ENCODE assay signal across 29 cellular contexts in genomic region chr9:34419716-34420504, GRCh38. TPM values are rescaled to one million over a fixed set of nuclear protein-coding genes. Genes with fewer than 3 reads are reported as not detected.
A peak's percentile ranks its signal among the peaks of the same experiment; 100 is the strongest.
DNase-seq lines count a peak whose midpoint lies in the region; ATAC-seq, FAIRE-seq and TF ChIP-seq lines count a peak whose summit lies in the region.
"Had no signal": no experiment of that assay in that cellular context is flagged by ENCODE, and none has a peak within 500 bp of the region (broad histone marks: within the 10 kb centered on the region; RNA-seq: fewer than 3 reads in every experiment).

No MANE protein-coding gene starts in this region.

- no CpG with 5 or more reads among the region's 4 CpGs for WGBS in H9 (ENCODE audit: extremely low coverage, insufficient read length, low lambda C conversion rate)
- WGBS in body of pancreas, 2 donors = 76 to 92% methylated on average over 4 of the region's 4 CpGs

- no peak overlapping the region for H4K91ac ChIP-seq in H9 (ENCODE audit: insufficient read length, low read depth, low read length)

- no peak overlapping the region for H3K4ac ChIP-seq in H9 (ENCODE audit: low read depth, low read length)

- FAIRE-seq in endothelial cell of umbilical vein (lab: Jason Lieb, UNC) = peak; percentile 75
- FAIRE-seq: A204.1, GM12878 had no signal

- dilution Hi-C loops in endothelial cell of umbilical vein (cut with MboI; ENCODE audit: extremely low pct_ligation_motif_present, low sequenced_read_pairs) = loop anchor here (25.0 kb wide), 1 partner anchor 92 kb away; the partner anchor contains the start of gene ENHO

- H3K4me2 ChIP-seq in H9 (ENCODE audit: insufficient read depth, insufficient read length, low read length) (no peak overlapping the region), endothelial cell of umbilical vein (ENCODE audit: insufficient read depth, low read length) (no peak overlapping the region)
- H3K4me2 ChIP-seq: BLaER1 treated with 17β-estradiol and CSF1 and Interleukin-3, amounts not matched to agents 10 nM and 100 nM; KMS-11; PC-9 had no signal

- intact Hi-C loops in endothelial cell of umbilical vein (cut with micrococcal nuclease) = no loop called here
- intact Hi-C loops in left colon (cut with DNase I, micrococcal nuclease) = loop anchor here in 1 of 2 donors (10.0 kb wide), 1 partner anchor 175 kb away; no protein-coding TSS in a partner anchor
- intact Hi-C loops in body of pancreas (cut with DNase I) = no loop called here

- H3K4me3 ChIP-seq in BE2C (ENCODE audit: low read depth, low read length) (no peak overlapping the region), endothelial cell of umbilical vein (replicated peaks in 1 of 3; ENCODE audit: insufficient read depth in 1 of 3, low read depth in 1 of 3, low read length in 3 of 3) (no peak overlapping the region), body of pancreas (no peak overlapping the region)
- H3K4me3 ChIP-seq: BLaER1 treated with 17β-estradiol and CSF1 and Interleukin-3, amounts not matched to agents 10 nM and 100 nM; GM12878; PC-9 had no signal

- H2BK12ac ChIP-seq in H9 (ENCODE audit: insufficient read length, low read depth, low read length) = no peak overlapping the region

- H3K27ac ChIP-seq in H9 (ENCODE audit: insufficient read length, low read depth, low read length) = no peak overlapping the region
- H3K27ac ChIP-seq in endothelial cell of umbilical vein (ENCODE audit: insufficient read depth, low read depth, low read length) = no peak overlapping the region
- H3K27ac ChIP-seq in body of pancreas = no peak overlapping the region
- H3K27ac ChIP-seq: BLaER1 treated with 17β-estradiol and CSF1 and Interleukin-3, amounts not matched to agents 10 nM and 100 nM; HL-60; KMS-11; PC-9 had no signal

- no peaks in the 10 kb centered on the region for H3K9me3 Mint-ChIP-seq in H9
- H3K9me3 Mint-ChIP-seq: CD4-positive, alpha-beta T cell; IgD-negative memory B cell; T-cell had no signal

- no peak overlapping the region for H3K9ac ChIP-seq in H9 (ENCODE audit: extremely low read depth, insufficient read length, low read length)
- H3K9ac ChIP-seq in endothelial cell of umbilical vein (replicated peaks; ENCODE audit: extremely low read depth, insufficient read depth, low read length) = no peak overlapping the region
- H3K9ac ChIP-seq: BLaER1 treated with 17β-estradiol and CSF1 and Interleukin-3, amounts not matched to agents 10 nM and 100 nM; KMS-11 had no signal

- CTCF ChIA-PET in endothelial cell of umbilical vein (lab: Charles Lee) = interaction anchor here (0.5 to 3.6 kb wide), 7 partner anchors 11 to 184 kb away, joined by 3 to 33 read pairs (median 4); no protein-coding TSS in a partner anchor

- H3K23me2 ChIP-seq in H9 (ENCODE audit: insufficient read length, low read depth, low read length, poor library complexity, severe bottlenecking) = no peaks in the 10 kb centered on the region

- no peaks in the 10 kb centered on the region for H3K36me3 Mint-ChIP-seq in H9 (ENCODE audit: insufficient read depth in 1 of 3, low read depth in 3 of 3)

- no TSS peak for BruUV-seq in endothelial cell of umbilical vein (replicated peaks; lab: Mats Ljungman, UMichigan)

- H3K4me3 Mint-ChIP-seq in H9 = no peak overlapping the region; a peak in 1 of 5 replicates
- H3K4me3 Mint-ChIP-seq: CD4-positive, alpha-beta T cell; IgD-negative memory B cell; T-cell had no signal

- H2BK5ac ChIP-seq in H9 (ENCODE audit: insufficient read length, low read length) = no peak overlapping the region

- H3K27me3 ChIP-seq in BE2C (no peaks in the 10 kb centered on the region), H9 (ENCODE audit: insufficient read depth, low read length) (no peaks in the 10 kb centered on the region), endothelial cell of umbilical vein (ENCODE audit: control insufficient read depth in 2 of 2, insufficient read depth in 2 of 2, low read length in 2 of 2) (no peaks in the 10 kb centered on the region), body of pancreas (no peaks in the 10 kb centered on the region)
- H3K27me3 ChIP-seq: BLaER1 treated with 17β-estradiol and CSF1 and Interleukin-3, amounts not matched to agents 10 nM and 100 nM had no signal

- no peaks in the 10 kb centered on the region for H3K9me1 ChIP-seq in endothelial cell of umbilical vein (replicated peaks; ENCODE audit: control insufficient read depth, extremely low read depth, insufficient read depth, low read length)

- DNase-seq in BE2C (peak; percentile 34), H9 (no peak), SK-MEL-5 (ENCODE audit: low read depth, low spot score) (peak; percentile 13), endothelial cell of umbilical vein (ENCODE audit: low read depth, low spot score) (peak; percentile 22), left colon (no peak), body of pancreas (no peak), T-helper 1 cell (no peak)
- DNase-seq: CD4-positive, alpha-beta T cell; COR-L47; DMS53; EL; GDM1; NCI-H1048; NCI-H1417; NCI-H1694 treated with DMSO at 0.1 percent for 48 hours; NCI-H2081 treated with DMSO at 0.1 percent for 48 hours; NCI-H524; NCI-H774; PC-9; RPMI8226; SHP77; T-cell had no signal

- no peak overlapping the region for H3K14ac ChIP-seq in H9 (ENCODE audit: insufficient read depth, low read length)

- H3K9me3 ChIP-seq in BE2C = no peaks in the 10 kb centered on the region
- H3K9me3 ChIP-seq in H9 (ENCODE audit: control insufficient read depth, low read depth, low read length) = no peaks in the 10 kb centered on the region
- no peaks in the 10 kb centered on the region for H3K9me3 ChIP-seq in endothelial cell of umbilical vein (replicated peaks; ENCODE audit: control insufficient read depth, insufficient read depth, low read length)
- H3K9me3 ChIP-seq in body of pancreas = no peaks in the 10 kb centered on the region
- H3K9me3 ChIP-seq: BLaER1 treated with 17β-estradiol and CSF1 and Interleukin-3, amounts not matched to agents 10 nM and 100 nM had no signal

- no peaks in the 10 kb centered on the region for H3K79me1 ChIP-seq in H9 (ENCODE audit: insufficient read depth, low read depth, low read length, poor library complexity, severe bottlenecking)

- no peak overlapping the region for H3K23ac ChIP-seq in H9 (ENCODE audit: insufficient read length, low read depth, low read length)

- ATAC-seq in left colon (no peak), body of pancreas (no peak)
- ATAC-seq: GM12878, T-cell had no signal

- no peak overlapping the region for H2BK20ac ChIP-seq in H9 (ENCODE audit: low read depth, low read length, poor library complexity, severe bottlenecking)

- H3K56ac ChIP-seq in H9 (ENCODE audit: insufficient read length, low read depth, low read length) = no peak overlapping the region

- peaks cover 7% of the 10 kb centered on the region for H3K27me3 Mint-ChIP-seq in H9 (ENCODE audit: low read depth)
- H3K27me3 Mint-ChIP-seq: CD4-positive, alpha-beta T cell; IgD-negative memory B cell; T-cell had no signal

- H3K79me2 ChIP-seq in H9 (ENCODE audit: insufficient read depth, low read length) (no peaks in the 10 kb centered on the region), endothelial cell of umbilical vein (ENCODE audit: control insufficient read depth, insufficient read depth, low read length) (no peaks in the 10 kb centered on the region)

- H3K36me3 ChIP-seq in BE2C (peaks cover 16% of the 10 kb centered on the region), endothelial cell of umbilical vein (ENCODE audit: control insufficient read depth in 2 of 2, extremely low read depth in 1 of 2, insufficient read depth in 2 of 2, low read length in 2 of 2) (no peaks in the 10 kb centered on the region), body of pancreas (replicated peaks in 1 of 2; ENCODE audit: insufficient read depth in 1 of 2, low read depth in 2 of 2) (no peaks in the 10 kb centered on the region)

- no peak overlapping the region for H2BK120ac ChIP-seq in H9 (ENCODE audit: low read depth, low read length, poor library complexity, severe bottlenecking)

- H2AFZ ChIP-seq in H9 (ENCODE audit: low read length) = no peak overlapping the region
- H2AFZ ChIP-seq in endothelial cell of umbilical vein (ENCODE audit: low read depth, low read length) = no peak overlapping the region
- H2AFZ ChIP-seq: PC-9 had no signal

- H4K20me1 ChIP-seq in H9 (ENCODE audit: control insufficient read depth, insufficient read depth, insufficient read length) (no peaks in the 10 kb centered on the region), endothelial cell of umbilical vein (replicated peaks; ENCODE audit: control insufficient read depth, extremely low read depth, insufficient read depth, low read length) (no peaks in the 10 kb centered on the region)

- no peak overlapping the region for H3K18ac ChIP-seq in H9 (ENCODE audit: insufficient read length, low read depth, low read length)

- no peak overlapping the region for H2AK5ac ChIP-seq in H9 (ENCODE audit: insufficient read length, low read length)

- TF ChIP-seq POLR2A in endothelial cell of umbilical vein (IDR thresholded peaks at IDR 0.05; ENCODE audit: low read depth, low read length) (no peak), body of pancreas (IDR thresholded peaks at IDR 0.05) (no peak)

- POLR2A ChIA-PET in endothelial cell of umbilical vein (lab: Charles Lee) = no interaction called here

- H3K4me1 Mint-ChIP-seq in H9 = peaks cover 20 to 24% of the 10 kb centered on the region in 2 experiments
- H3K4me1 Mint-ChIP-seq: T-cell had no signal

- no peak overlapping the region for H4K8ac ChIP-seq in H9 (replicated peaks; ENCODE audit: insufficient read length, low read depth, low read length)

- no peak for TF ChIP-seq CTCF in BE2C (IDR thresholded peaks at IDR 0.05; ENCODE audit: low read depth, low read length)
- TF ChIP-seq CTCF in H9 (conservative IDR thresholded peaks at IDR 0.05) = no peak
- no peak for TF ChIP-seq CTCF in endothelial cell of umbilical vein (IDR thresholded peaks at IDR 0.05; ENCODE audit: extremely low read depth in 1 of 2, insufficient read depth in 1 of 2, low read depth in 1 of 2, low read length in 2 of 2)
- no peak for TF ChIP-seq CTCF in body of pancreas (IDR thresholded peaks at IDR 0.05)

- H2BK15ac ChIP-seq in H9 (ENCODE audit: low read depth, low read length) = no peak overlapping the region

- H3K4me1 ChIP-seq in BE2C (peaks cover 36% of the 10 kb centered on the region), H9 (ENCODE audit: insufficient read depth, low read length) (peaks cover 11% of the 10 kb centered on the region), endothelial cell of umbilical vein (ENCODE audit: control insufficient read depth, extremely low read depth, insufficient read depth, low read length) (peaks cover 11% of the 10 kb centered on the region), body of pancreas (no peaks in the 10 kb centered on the region)

- peak overlapping the region in 2 of 3 experiments; percentile 1 to 7; a peak in 2 of 7 replicates for H3K27ac Mint-ChIP-seq in H9
- H3K27ac Mint-ChIP-seq: CD4-positive, alpha-beta T cell; T-cell had no signal

- in situ Hi-C loops in SK-MEL-5 (cut with HindIII; ENCODE audit: low pct_unique_long_range_greater_than_20kb, low sequenced_read_pairs) = no loop called here

- H3T11ph ChIP-seq in H9 (ENCODE audit: low read length) = no peak overlapping the region

- H4K5ac ChIP-seq in H9 (ENCODE audit: insufficient read length, low read depth, low read length) = no peak overlapping the region

RNA-seq across cellular contexts. Expression of gene FAM219A, which starts 38.5 kb away (rescaled TPM):
- polyA plus RNA-seq in BE2C (2012; ENCODE audit: insufficient read depth, insufficient read length, low read depth) = 14.5 TPM
- total RNA-seq in H9 (2021) (16.7 and 17.5 TPM in 2 replicates), endothelial cell of umbilical vein (35.7 and 39.5 TPM in 2 replicates), left colon (1 to 10 TPM; 6.8 to 7.2 TPM), body of pancreas (1 to 10 TPM; 6.5 to 6.6 TPM)
- 7.4 and 8.2 TPM in 2 replicates for total RNA-seq in SK-MEL-5 (2014; rRNA removed; shearing (Covaris generic))
- polyA plus RNA-seq in SK-MEL-5 (2015; cell fraction: cytosol; rRNA removed) = 21.0 and 22.6 TPM in 2 replicates
- polyA plus RNA-seq in SK-MEL-5 (2015; cell fraction: nucleus; rRNA removed) = 30.2 and 32.8 TPM in 2 replicates
- 18.1 and 20.0 TPM in 2 replicates for polyA plus RNA-seq in endothelial cell of umbilical vein
- 17.5 and 17.8 TPM in 2 replicates for polyA plus RNA-seq in endothelial cell of umbilical vein (2011; cell fraction: cytosol; rRNA removed)
- 39.3 and 45.0 TPM in 2 replicates for polyA plus RNA-seq in endothelial cell of umbilical vein (2011; cell fraction: nucleus; rRNA removed)
- polyA plus RNA-seq in endothelial cell of umbilical vein (2012) = 27.7 and 28.1 TPM in 2 replicates
- polyA minus RNA-seq in endothelial cell of umbilical vein = 18.5 and 19.2 TPM in 2 replicates
- polyA minus RNA-seq in endothelial cell of umbilical vein (2011; cell fraction: cytosol; rRNA and poly(A)+ RNA removed) = 2.0 TPM
- 10.0 and 11.0 TPM in 2 replicates for polyA minus RNA-seq in endothelial cell of umbilical vein (2011; cell fraction: nucleus; rRNA and poly(A)+ RNA removed)

RNA-seq across cellular contexts. Expression of gene DNAI1, which starts 38.7 kb away (rescaled TPM):
- polyA plus RNA-seq in BE2C (2012; ENCODE audit: insufficient read depth, insufficient read length, low read depth) = not detected
- total RNA-seq in H9 (2021) = 0.22 and 0.83 TPM in 2 replicates
- total RNA-seq in SK-MEL-5 (2014; rRNA removed; shearing (Covaris generic)) = 0.45 and 0.77 TPM in 2 replicates
- 0.11 and 0.49 TPM in 2 replicates for polyA plus RNA-seq in SK-MEL-5 (2015; cell fraction: cytosol; rRNA removed)
- 4.9 and 5.0 TPM in 2 replicates for polyA plus RNA-seq in SK-MEL-5 (2015; cell fraction: nucleus; rRNA removed)
- not detected in 2 replicates for total RNA-seq in endothelial cell of umbilical vein
- polyA plus RNA-seq in endothelial cell of umbilical vein = not detected in 2 replicates
- not detected in 2 replicates for polyA plus RNA-seq in endothelial cell of umbilical vein (2011; cell fraction: cytosol; rRNA removed)
- not detected in 2 replicates for polyA plus RNA-seq in endothelial cell of umbilical vein (2011; cell fraction: nucleus; rRNA removed)
- polyA plus RNA-seq in endothelial cell of umbilical vein (2012) = not detected in 2 replicates
- not detected in 2 replicates for polyA minus RNA-seq in endothelial cell of umbilical vein
- not detected for polyA minus RNA-seq in endothelial cell of umbilical vein (2011; cell fraction: cytosol; rRNA and poly(A)+ RNA removed)
- not detected in 2 replicates for polyA minus RNA-seq in endothelial cell of umbilical vein (2011; cell fraction: nucleus; rRNA and poly(A)+ RNA removed)
- total RNA-seq in left colon = not detected
- 1 to 10 TPM in 1 of 2 donors, under 1 TPM in 1; 0.99 to 2.1 TPM for total RNA-seq in body of pancreas
- total RNA-seq: CD4-positive, alpha-beta T cell; GM12878; T-cell had no signal
- polyA plus RNA-seq: AG04450, GM12878, IgD-negative memory B cell had no signal

RNA-seq across cellular contexts. Expression of gene MYORG, which starts 43.2 kb away (rescaled TPM):
- polyA plus RNA-seq in BE2C (2012; ENCODE audit: insufficient read depth, insufficient read length, low read depth) = 0.63 TPM
- total RNA-seq in H9 (2021) (5.6 and 5.7 TPM in 2 replicates), endothelial cell of umbilical vein (6.3 and 7.0 TPM in 2 replicates), left colon (10 to 100 TPM; 65.2 to 72.3 TPM), body of pancreas (10 to 100 TPM; 11.2 to 11.9 TPM)
- 0.43 and 0.66 TPM in 2 replicates for total RNA-seq in SK-MEL-5 (2014; rRNA removed; shearing (Covaris generic))
- polyA plus RNA-seq in SK-MEL-5 (2015; cell fraction: cytosol; rRNA removed) = 1.4 and 2.2 TPM in 2 replicates
- polyA plus RNA-seq in SK-MEL-5 (2015; cell fraction: nucleus; rRNA removed) = 0.56 TPM in 1 of 2 replicates, not detected in the other
- polyA plus RNA-seq in endothelial cell of umbilical vein = 2.8 TPM in 2 replicates
- 2.4 and 2.5 TPM in 2 replicates for polyA plus RNA-seq in endothelial cell of umbilical vein (2011; cell fraction: cytosol; rRNA removed)
- polyA plus RNA-seq in endothelial cell of umbilical vein (2011; cell fraction: nucleus; rRNA removed) = 1.3 and 1.6 TPM in 2 replicates
- polyA plus RNA-seq in endothelial cell of umbilical vein (2012) = 5.0 and 6.7 TPM in 2 replicates
- polyA minus RNA-seq in endothelial cell of umbilical vein = 4.8 and 5.1 TPM in 2 replicates
- 5.5 TPM for polyA minus RNA-seq in endothelial cell of umbilical vein (2011; cell fraction: cytosol; rRNA and poly(A)+ RNA removed)
- 1.3 and 1.5 TPM in 2 replicates for polyA minus RNA-seq in endothelial cell of umbilical vein (2011; cell fraction: nucleus; rRNA and poly(A)+ RNA removed)

Comparison
In these comparisons a context has a peak if more than half of its experiments do, and no peak if none do; other contexts are left out.
1. DNase-seq: peak in BE2C (single experiment), SK-MEL-5 (single experiment) and endothelial cell of umbilical vein (single experiment); none in H9 (single experiment), left colon (0 of 2), body of pancreas (0 of 4) and T-helper 1 cell (0 of 5).